ENCODE assay signal across 9 cellular contexts in genomic region chr20:61896058-61896961, GRCh38.
A peak's percentile ranks its signal among the peaks of the same experiment; 100 is the strongest.
DNase-seq lines count a peak whose midpoint lies in the region; ATAC-seq and TF ChIP-seq lines count a peak whose summit lies in the region.
"Had no signal": no experiment of that assay in that cellular context is flagged by ENCODE, and none has a peak within 500 bp of the region (broad histone marks: within the 10 kb centered on the region; RNA-seq: fewer than 3 reads in every experiment).

No MANE protein-coding gene starts in this region.

- in situ Hi-C loops in GM13977 (cut with MboI; ENCODE audit: low pct_unique_long_range_greater_than_20kb, low sequenced_read_pairs, unreplicated experiment): no loop called here

- peak; percentile 65 for ATAC-seq in activated naive CD8-positive, alpha-beta T cell treated with anti-CD3 and anti-CD28 coated beads, Interleukin-2, amount 10 ng/mL, durations not matched to agents 7 days and 5 days (ENCODE audit: low read depth)
- ATAC-seq in heart right ventricle: peak in 6 of 8 donors; percentile 43 to 74 (median 63)

- no peak overlapping the region for H3K4me3 Mint-ChIP-seq in activated naive CD8-positive, alpha-beta T cell treated with anti-CD3 and anti-CD28 coated beads, Interleukin-2, amount 10 ng/mL, durations not matched to agents 7 days and 5 days
- H3K4me3 Mint-ChIP-seq in activated T-helper 1 cell treated with anti-CD3 and anti-CD28 coated beads, Interleukin-12 subunit alpha, Interleukin-12 subunit beta, Interleukin-2, Interleukin-4 antibody, amounts not matched to agents 30 ng/mL and 10 ng/mL and 1 ng/mL, durations not matched to agents 14 hours and 24 hours and 36 hours: no peak overlapping the region
- H3K4me3 Mint-ChIP-seq: stimulated activated naive CD8-positive, alpha-beta T cell treated with anti-CD3 and anti-CD28 coated beads, Interleukin-15, Interleukin-2, amounts not matched to agents 100 ng/mL and 50 ng/mL, for 24 hours had no signal

- POLR2A ChIA-PET in activated naive CD8-positive, alpha-beta T cell treated with anti-CD3 and anti-CD28 coated beads, Interleukin-2, amount 10 ng/mL, durations not matched to agents 7 days and 5 days (lab: Charles Lee): no interaction called here

- no peaks in the 10 kb centered on the region for H3K27me3 Mint-ChIP-seq in activated naive CD8-positive, alpha-beta T cell treated with anti-CD3 and anti-CD28 coated beads, Interleukin-2, amount 10 ng/mL, durations not matched to agents 7 days and 5 days
- peaks cover 2% of the 10 kb centered on the region for H3K27me3 Mint-ChIP-seq in activated T-helper 1 cell treated with anti-CD3 and anti-CD28 coated beads, Interleukin-12 subunit alpha, Interleukin-12 subunit beta, Interleukin-2, Interleukin-4 antibody, amounts not matched to agents 30 ng/mL and 10 ng/mL and 1 ng/mL, durations not matched to agents 14 hours and 24 hours and 36 hours (ENCODE audit: insufficient read depth)
- H3K27me3 Mint-ChIP-seq: stimulated activated naive CD8-positive, alpha-beta T cell treated with anti-CD3 and anti-CD28 coated beads, Interleukin-15, Interleukin-2, amounts not matched to agents 100 ng/mL and 50 ng/mL, for 24 hours had no signal

- peaks cover 0 to 7% (median 0%) of the 10 kb centered on the region in 9 donors for H3K4me1 ChIP-seq in heart right ventricle
- H3K4me1 ChIP-seq in sigmoid colon: no peaks in the 10 kb centered on the region

- no peaks in the 10 kb centered on the region for H3K9me3 Mint-ChIP-seq in activated naive CD8-positive, alpha-beta T cell treated with anti-CD3 and anti-CD28 coated beads, Interleukin-2, amount 10 ng/mL, durations not matched to agents 7 days and 5 days
- no peaks in the 10 kb centered on the region for H3K9me3 Mint-ChIP-seq in activated T-helper 1 cell treated with anti-CD3 and anti-CD28 coated beads, Interleukin-12 subunit alpha, Interleukin-12 subunit beta, Interleukin-2, Interleukin-4 antibody, amounts not matched to agents 30 ng/mL and 10 ng/mL and 1 ng/mL, durations not matched to agents 14 hours and 24 hours and 36 hours
- H3K9me3 Mint-ChIP-seq: stimulated activated naive CD8-positive, alpha-beta T cell treated with anti-CD3 and anti-CD28 coated beads, Interleukin-15, Interleukin-2, amounts not matched to agents 100 ng/mL and 50 ng/mL, for 24 hours had no signal

- TF ChIP-seq POLR2A in sigmoid colon (IDR thresholded peaks at IDR 0.05): no peak

- peak; percentile 81 for TF ChIP-seq CTCF in AG09319 (IDR thresholded peaks at IDR 0.05; ENCODE audit: low read depth, low read length)
- TF ChIP-seq CTCF in GM13977 (IDR thresholded peaks at IDR 0.05; ENCODE audit: extremely low read depth, insufficient read depth, missing control alignments): peak; percentile 69
- TF ChIP-seq CTCF in heart right ventricle (IDR thresholded peaks at IDR 0.05): peak; percentile 31 to 74 (median 70)
- peak in 3 of 4 experiments; percentile 39 to 73 (median 73) for TF ChIP-seq CTCF in sigmoid colon (IDR thresholded peaks at IDR 0.05)

- H3K36me3 Mint-ChIP-seq in activated naive CD8-positive, alpha-beta T cell treated with anti-CD3 and anti-CD28 coated beads, Interleukin-2, amount 10 ng/mL, durations not matched to agents 7 days and 5 days: no peaks in the 10 kb centered on the region
- H3K36me3 Mint-ChIP-seq in activated T-helper 1 cell treated with anti-CD3 and anti-CD28 coated beads, Interleukin-12 subunit alpha, Interleukin-12 subunit beta, Interleukin-2, Interleukin-4 antibody, amounts not matched to agents 30 ng/mL and 10 ng/mL and 1 ng/mL, durations not matched to agents 14 hours and 24 hours and 36 hours (ENCODE audit: low read depth): no peaks in the 10 kb centered on the region

- peak; percentile 3 for DNase-seq in AG09319 (ENCODE audit: extremely low read depth, low read depth)
- DNase-seq in GM13977 (ENCODE audit: low spot score): peak; percentile 67
- peak; percentile 80 for DNase-seq in NCI-H2227 (lab: John Stamatoyannopoulos, UW; ENCODE audit: unreplicated experiment)
- peak; percentile 55 for DNase-seq in activated naive CD8-positive, alpha-beta T cell treated with anti-CD3 and anti-CD28 coated beads, Interleukin-2, amount 10 ng/mL, durations not matched to agents 7 days and 5 days
- DNase-seq in heart right ventricle: peak in 1 of 2 donors; percentile 39
- DNase-seq in sigmoid colon: no peak
- DNase-seq in DMS153 (lab: John Stamatoyannopoulos, UW): no peak
- DNase-seq in activated T-helper 1 cell treated with anti-CD3 and anti-CD28 coated beads, Interleukin-12 subunit alpha, Interleukin-12 subunit beta, Interleukin-2, Interleukin-4 antibody, amounts not matched to agents 30 ng/mL and 10 ng/mL and 1 ng/mL, durations not matched to agents 14 hours and 24 hours and 36 hours (ENCODE audit: low spot score): no peak

- H3K4me1 Mint-ChIP-seq in activated naive CD8-positive, alpha-beta T cell treated with anti-CD3 and anti-CD28 coated beads, Interleukin-2, amount 10 ng/mL, durations not matched to agents 7 days and 5 days: no peaks in the 10 kb centered on the region
- no peaks in the 10 kb centered on the region for H3K4me1 Mint-ChIP-seq in activated T-helper 1 cell treated with anti-CD3 and anti-CD28 coated beads, Interleukin-12 subunit alpha, Interleukin-12 subunit beta, Interleukin-2, Interleukin-4 antibody, amounts not matched to agents 30 ng/mL and 10 ng/mL and 1 ng/mL, durations not matched to agents 14 hours and 24 hours and 36 hours (ENCODE audit: low read depth)

- intact Hi-C loops in heart right ventricle (cut with DNase I) (loop anchor here in 5 of 10 donors (10.0 kb wide), 4 partner anchors 1682 to 1842 kb away; no protein-coding TSS in a partner anchor), sigmoid colon (cut with DNase I) (loop anchor here (5.0 kb wide), 1 partner anchor 1684 kb away; no protein-coding TSS in a partner anchor)
- intact Hi-C loops in activated T-helper 1 cell treated with anti-CD3 and anti-CD28 coated beads, Interleukin-12 subunit alpha, Interleukin-12 subunit beta, Interleukin-2, Interleukin-4 antibody, amounts not matched to agents 30 ng/mL and 10 ng/mL and 1 ng/mL, durations not matched to agents 14 hours and 24 hours and 36 hours (cut with micrococcal nuclease): no loop called here

- H3K27ac Mint-ChIP-seq in activated naive CD8-positive, alpha-beta T cell treated with anti-CD3 and anti-CD28 coated beads, Interleukin-2, amount 10 ng/mL, durations not matched to agents 7 days and 5 days: no peak overlapping the region
- H3K27ac Mint-ChIP-seq in activated T-helper 1 cell treated with anti-CD3 and anti-CD28 coated beads, Interleukin-12 subunit alpha, Interleukin-12 subunit beta, Interleukin-2, Interleukin-4 antibody, amounts not matched to agents 30 ng/mL and 10 ng/mL and 1 ng/mL, durations not matched to agents 14 hours and 24 hours and 36 hours: no peak overlapping the region
- H3K27ac Mint-ChIP-seq: stimulated activated naive CD8-positive, alpha-beta T cell treated with anti-CD3 and anti-CD28 coated beads, Interleukin-15, Interleukin-2, amounts not matched to agents 100 ng/mL and 50 ng/mL, for 24 hours had no signal

- H3K36me3 ChIP-seq in heart right ventricle (no peaks in the 10 kb centered on the region), sigmoid colon (no peaks in the 10 kb centered on the region)

- TF ChIP-seq EP300 in sigmoid colon (IDR thresholded peaks at IDR 0.05): no peak

- no peak overlapping the region for H3K27ac ChIP-seq in heart right ventricle
- no peak overlapping the region for H3K27ac ChIP-seq in sigmoid colon

- 24 to 26% methylated on average over 28 of the region's 28 CpGs for WGBS in heart right ventricle, 2 donors
- WGBS in sigmoid colon, 2 donors: 19 to 35% methylated on average over 28 of the region's 28 CpGs

- no peak overlapping the region for H3K4me3 ChIP-seq in heart right ventricle
- H3K4me3 ChIP-seq in sigmoid colon: no peak overlapping the region

- peaks cover 0 to 5% (median 0%) of the 10 kb centered on the region in 11 donors for H3K9me3 ChIP-seq in heart right ventricle
- no peaks in the 10 kb centered on the region for H3K9me3 ChIP-seq in sigmoid colon

- H3K27me3 ChIP-seq in heart right ventricle (peaks cover 0 to 59% (median 26%) of the 10 kb centered on the region in 7 donors), sigmoid colon (peaks cover 0 to 42% (median under 1%) of the 10 kb centered on the region in 3 donors)

Comparison
In these comparisons a context has a peak if more than half of its experiments do, and no peak if none do; other contexts are left out.
1. DNase-seq: peak in AG09319 (single experiment), GM13977 (single experiment), NCI-H2227 (single experiment) and activated naive CD8-positive, alpha-beta T cell treated with anti-CD3 and anti-CD28 coated beads, Interleukin-2, amount 10 ng/mL, durations not matched to agents 7 days and 5 days (single experiment); none in sigmoid colon (single experiment), DMS153 (single experiment) and activated T-helper 1 cell treated with anti-CD3 and anti-CD28 coated beads, Interleukin-12 subunit alpha, Interleukin-12 subunit beta, Interleukin-2, Interleukin-4 antibody, amounts not matched to agents 30 ng/mL and 10 ng/mL and 1 ng/mL, durations not matched to agents 14 hours and 24 hours and 36 hours (single experiment).
2. Peak in every context shown above with its lines, with median percentiles within 50 percentile points of each other: CTCF ChIP-seq.